Comparison of ENCODE assay signal across 1 cellular context in genomic region chr2:62287895-62288589, GRCh38.
A peak's percentile ranks its signal among the peaks of the same experiment; 100 is the strongest.
TF ChIP-seq lines count a peak whose summit lies in the region.

No MANE protein-coding gene starts in this region.

TF ChIP-seq in K562, 482 proteins besides CTCF, POLR2A, EP300 and RAD21 (continued from another document):
- TF ChIP-seq DMBX1 (CRISPR knock-in tag; IDR thresholded peaks at IDR 0.05; ENCODE audit: borderline replicate concordance): peak; percentile 57; the same call in 1 of the 2 replicates
- no peak for TF ChIP-seq WHSC1 (IDR thresholded peaks at IDR 0.05; ENCODE audit: low read length)
- no peak for TF ChIP-seq SMARCA5 (IDR thresholded peaks at IDR 0.05)
- no peak for TF ChIP-seq TBL1XR1 (IDR thresholded peaks at IDR 0.05; ENCODE audit: low read length in 2 of 2)
- TF ChIP-seq, protein P1, sequence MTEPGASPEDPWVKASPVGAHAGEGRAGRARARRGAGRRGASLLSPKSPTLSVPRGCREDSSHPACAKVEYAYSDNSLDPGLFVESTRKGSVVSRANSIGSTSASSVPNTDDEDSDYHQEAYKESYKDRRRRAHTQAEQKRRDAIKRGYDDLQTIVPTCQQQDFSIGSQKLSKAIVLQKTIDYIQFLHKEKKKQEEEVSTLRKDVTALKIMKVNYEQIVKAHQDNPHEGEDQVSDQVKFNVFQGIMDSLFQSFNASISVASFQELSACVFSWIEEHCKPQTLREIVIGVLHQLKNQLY (CRISPR knock-in tag; conservative IDR thresholded peaks at IDR 0.05): no peak
- no peak for TF ChIP-seq KDM2B (CRISPR knock-in tag; IDR thresholded peaks at IDR 0.05)
- no peak for TF ChIP-seq NFE2 (IDR thresholded peaks at IDR 0.05; ENCODE audit: low read depth)
- no peak for TF ChIP-seq FOXK2 (conservative IDR thresholded peaks at IDR 0.05 in 1 of 2, IDR thresholded peaks at IDR 0.05 in 1 of 2; ENCODE audit: low read depth in 2 of 2)
- TF ChIP-seq HOMEZ (CRISPR knock-in tag; IDR thresholded peaks at IDR 0.05): no peak
- TF ChIP-seq TRIM28 (IDR thresholded peaks at IDR 0.05): no peak
- no peak for TF ChIP-seq ZNF224 (CRISPR knock-in tag; IDR thresholded peaks at IDR 0.05)
- TF ChIP-seq ZNF280A (IDR thresholded peaks at IDR 0.05; ENCODE audit: low read depth, partially characterized antibody): no peak
- no peak for TF ChIP-seq SAFB2 (IDR thresholded peaks at IDR 0.05; ENCODE audit: borderline replicate concordance, low read depth, low read length, severe bottlenecking)
- no peak for TF ChIP-seq FOXA1 (IDR thresholded peaks at IDR 0.05; ENCODE audit: borderline replicate concordance)
- no peak for TF ChIP-seq HNRNPLL (IDR thresholded peaks at IDR 0.05; ENCODE audit: low read depth, low read length, poor library complexity, severe bottlenecking)
- no peak for TF ChIP-seq E2F3 (CRISPR knock-in tag; IDR thresholded peaks at IDR 0.05)
- TF ChIP-seq MCM2 (IDR thresholded peaks at IDR 0.05; ENCODE audit: low read depth): no peak
- TF ChIP-seq CREB1 (IDR thresholded peaks at IDR 0.05): 0 out of 2 replicates have a peak, but pooled peaks have one; percentile 11
- TF ChIP-seq CREB1 (CRISPR knock-in tag; IDR thresholded peaks at IDR 0.05): no peak
- TF ChIP-seq STAG1 (CRISPR knock-in tag; IDR thresholded peaks at IDR 0.05; ENCODE audit: borderline replicate concordance): no peak
- TF ChIP-seq HNRNPUL1 (IDR thresholded peaks at IDR 0.05; ENCODE audit: low read length): no peak
- no peak for TF ChIP-seq MIER1 (IDR thresholded peaks at IDR 0.05; ENCODE audit: low read depth)
- no peak for TF ChIP-seq GABPA (tag; conservative IDR thresholded peaks at IDR 0.05; ENCODE audit: low read depth)
- TF ChIP-seq NCOA2 (IDR thresholded peaks at IDR 0.05; ENCODE audit: partially characterized antibody in 2 of 2): no peak
- no peak for TF ChIP-seq SP2 (IDR thresholded peaks at IDR 0.05; ENCODE audit: extremely low read depth, low read depth, low read length, poor library complexity, severe bottlenecking)
- no peak for TF ChIP-seq KHSRP (IDR thresholded peaks at IDR 0.05)
- 0 out of 2 replicates have a peak, but pooled peaks have one; percentile 6 for TF ChIP-seq ELF4 (CRISPR knock-in tag; IDR thresholded peaks at IDR 0.05)
- no peak for TF ChIP-seq ZNF232 (CRISPR knock-in tag; IDR thresholded peaks at IDR 0.05)
- TF ChIP-seq HMBOX1 (IDR thresholded peaks at IDR 0.05): peak; percentile 67
- TF ChIP-seq KLF13 (tag; IDR thresholded peaks at IDR 0.05; ENCODE audit: borderline replicate concordance, low read depth): no peak
- 0 out of 2 replicates have a peak, but pooled peaks have one; percentile 40 for TF ChIP-seq HDAC2 (IDR thresholded peaks at IDR 0.05)
- TF ChIP-seq ESRRB (CRISPR knock-in tag; IDR thresholded peaks at IDR 0.05; ENCODE audit: borderline replicate concordance): no peak
- TF ChIP-seq RFX1 (IDR thresholded peaks at IDR 0.05): no peak
- TF ChIP-seq HDAC6 (IDR thresholded peaks at IDR 0.05; ENCODE audit: low read depth, low read length): no peak
- 0 out of 2 replicates have a peak, but pooled peaks have one; percentile 45 for TF ChIP-seq CXXC5 (CRISPR knock-in tag; IDR thresholded peaks at IDR 0.05)
- TF ChIP-seq SFPQ (IDR thresholded peaks at IDR 0.05; ENCODE audit: low read depth, low read length): no peak
- TF ChIP-seq ZFX (CRISPR knock-in tag; IDR thresholded peaks at IDR 0.05): peak; percentile 18
- TF ChIP-seq, protein P2, sequence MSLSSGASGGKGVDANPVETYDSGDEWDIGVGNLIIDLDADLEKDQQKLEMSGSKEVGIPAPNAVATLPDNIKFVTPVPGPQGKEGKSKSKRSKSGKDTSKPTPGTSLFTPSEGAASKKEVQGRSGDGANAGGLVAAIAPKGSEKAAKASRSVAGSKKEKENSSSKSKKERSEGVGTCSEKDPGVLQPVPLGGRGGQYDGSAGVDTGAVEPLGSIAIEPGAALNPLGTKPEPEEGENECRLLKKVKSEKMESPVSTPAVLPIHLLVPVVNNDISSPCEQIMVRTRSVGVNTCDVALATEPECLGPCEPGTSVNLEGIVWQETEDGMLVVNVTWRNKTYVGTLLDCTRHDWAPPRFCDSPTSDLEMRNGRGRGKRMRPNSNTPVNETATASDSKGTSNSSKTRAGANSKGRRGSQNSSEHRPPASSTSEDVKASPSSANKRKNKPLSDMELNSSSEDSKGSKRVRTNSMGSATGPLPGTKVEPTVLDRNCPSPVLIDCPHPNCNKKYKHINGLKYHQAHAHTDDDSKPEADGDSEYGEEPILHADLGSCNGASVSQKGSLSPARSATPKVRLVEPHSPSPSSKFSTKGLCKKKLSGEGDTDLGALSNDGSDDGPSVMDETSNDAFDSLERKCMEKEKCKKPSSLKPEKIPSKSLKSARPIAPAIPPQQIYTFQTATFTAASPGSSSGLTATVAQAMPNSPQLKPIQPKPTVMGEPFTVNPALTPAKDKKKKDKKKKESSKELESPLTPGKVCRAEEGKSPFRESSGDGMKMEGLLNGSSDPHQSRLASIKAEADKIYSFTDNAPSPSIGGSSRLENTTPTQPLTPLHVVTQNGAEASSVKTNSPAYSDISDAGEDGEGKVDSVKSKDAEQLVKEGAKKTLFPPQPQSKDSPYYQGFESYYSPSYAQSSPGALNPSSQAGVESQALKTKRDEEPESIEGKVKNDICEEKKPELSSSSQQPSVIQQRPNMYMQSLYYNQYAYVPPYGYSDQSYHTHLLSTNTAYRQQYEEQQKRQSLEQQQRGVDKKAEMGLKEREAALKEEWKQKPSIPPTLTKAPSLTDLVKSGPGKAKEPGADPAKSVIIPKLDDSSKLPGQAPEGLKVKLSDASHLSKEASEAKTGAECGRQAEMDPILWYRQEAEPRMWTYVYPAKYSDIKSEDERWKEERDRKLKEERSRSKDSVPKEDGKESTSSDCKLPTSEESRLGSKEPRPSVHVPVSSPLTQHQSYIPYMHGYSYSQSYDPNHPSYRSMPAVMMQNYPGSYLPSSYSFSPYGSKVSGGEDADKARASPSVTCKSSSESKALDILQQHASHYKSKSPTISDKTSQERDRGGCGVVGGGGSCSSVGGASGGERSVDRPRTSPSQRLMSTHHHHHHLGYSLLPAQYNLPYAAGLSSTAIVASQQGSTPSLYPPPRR (CRISPR knock-in tag; IDR thresholded peaks at IDR 0.05; ENCODE audit: borderline replicate concordance): no peak
- TF ChIP-seq SMARCE1 (IDR thresholded peaks at IDR 0.05): peak; percentile 61; the same call in 1 of the 2 replicates
- 0 out of 2 replicates have a peak, but pooled peaks have one; percentile 37 for TF ChIP-seq HIVEP1 (CRISPR knock-in tag; IDR thresholded peaks at IDR 0.05)
- TF ChIP-seq SMC3 (conservative IDR thresholded peaks at IDR 0.05; ENCODE audit: insufficient read depth, low read depth, low read length): no peak
- TF ChIP-seq TEAD1 (CRISPR knock-in tag; IDR thresholded peaks at IDR 0.05): no peak
- 0 out of 2 replicates have a peak, but pooled peaks have one; percentile 20 for TF ChIP-seq SOX6 (IDR thresholded peaks at IDR 0.05)
- TF ChIP-seq ZNF12 (CRISPR knock-in tag; IDR thresholded peaks at IDR 0.05): no peak
- no peak for TF ChIP-seq ZNF778 (CRISPR knock-in tag; IDR thresholded peaks at IDR 0.05)
- TF ChIP-seq ZNF785 (CRISPR knock-in tag; IDR thresholded peaks at IDR 0.05): no peak
- TF ChIP-seq ZNF274 (IDR thresholded peaks at IDR 0.05; ENCODE audit: borderline replicate concordance, low read depth, low read length): no peak
- no peak for TF ChIP-seq ZBTB1 (CRISPR knock-in tag; IDR thresholded peaks at IDR 0.05; ENCODE audit: borderline replicate concordance, low read depth)
- TF ChIP-seq, protein P3, sequence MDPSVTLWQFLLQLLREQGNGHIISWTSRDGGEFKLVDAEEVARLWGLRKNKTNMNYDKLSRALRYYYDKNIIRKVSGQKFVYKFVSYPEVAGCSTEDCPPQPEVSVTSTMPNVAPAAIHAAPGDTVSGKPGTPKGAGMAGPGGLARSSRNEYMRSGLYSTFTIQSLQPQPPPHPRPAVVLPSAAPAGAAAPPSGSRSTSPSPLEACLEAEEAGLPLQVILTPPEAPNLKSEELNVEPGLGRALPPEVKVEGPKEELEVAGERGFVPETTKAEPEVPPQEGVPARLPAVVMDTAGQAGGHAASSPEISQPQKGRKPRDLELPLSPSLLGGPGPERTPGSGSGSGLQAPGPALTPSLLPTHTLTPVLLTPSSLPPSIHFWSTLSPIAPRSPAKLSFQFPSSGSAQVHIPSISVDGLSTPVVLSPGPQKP (CRISPR knock-in tag; IDR thresholded peaks at IDR 0.05): no peak
- no peak for TF ChIP-seq PRMT5 (CRISPR knock-in tag; IDR thresholded peaks at IDR 0.05)
- no peak for TF ChIP-seq MTF1 (CRISPR knock-in tag; IDR thresholded peaks at IDR 0.05; ENCODE audit: borderline replicate concordance)
- TF ChIP-seq GMEB1 (CRISPR knock-in tag; IDR thresholded peaks at IDR 0.05): no peak
- TF ChIP-seq ZBTB7A (IDR thresholded peaks at IDR 0.05; ENCODE audit: borderline replicate concordance, control insufficient read depth, low read depth, low read length): no peak
- no peak for TF ChIP-seq HDGF (IDR thresholded peaks at IDR 0.05)
- TF ChIP-seq CBX8 (IDR thresholded peaks at IDR 0.05; ENCODE audit: borderline replicate concordance, extremely low read depth, low read depth, low read length, poor library complexity, severe bottlenecking): no peak
- TF ChIP-seq BCL6 (CRISPR knock-in tag; IDR thresholded peaks at IDR 0.05): no peak
- TF ChIP-seq, protein P4, sequence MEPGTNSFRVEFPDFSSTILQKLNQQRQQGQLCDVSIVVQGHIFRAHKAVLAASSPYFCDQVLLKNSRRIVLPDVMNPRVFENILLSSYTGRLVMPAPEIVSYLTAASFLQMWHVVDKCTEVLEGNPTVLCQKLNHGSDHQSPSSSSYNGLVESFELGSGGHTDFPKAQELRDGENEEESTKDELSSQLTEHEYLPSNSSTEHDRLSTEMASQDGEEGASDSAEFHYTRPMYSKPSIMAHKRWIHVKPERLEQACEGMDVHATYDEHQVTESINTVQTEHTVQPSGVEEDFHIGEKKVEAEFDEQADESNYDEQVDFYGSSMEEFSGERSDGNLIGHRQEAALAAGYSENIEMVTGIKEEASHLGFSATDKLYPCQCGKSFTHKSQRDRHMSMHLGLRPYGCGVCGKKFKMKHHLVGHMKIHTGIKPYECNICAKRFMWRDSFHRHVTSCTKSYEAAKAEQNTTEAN (CRISPR knock-in tag; IDR thresholded peaks at IDR 0.05): no peak
